Comparison of ENCODE assay signal across 28 cellular contexts in genomic region chr18:74256190-74256589, GRCh38. TPM values are rescaled to one million over a fixed set of nuclear protein-coding genes. Genes with fewer than 3 reads are reported as not detected.
DNase-seq lines count a peak whose midpoint lies in the region; ATAC-seq, FAIRE-seq and TF ChIP-seq lines count a peak whose summit lies in the region.
"Had no signal": no experiment of that assay in that cellular context is flagged by ENCODE, and none has a peak within 500 bp of the region (broad histone marks: within the 10 kb centered on the region; RNA-seq: fewer than 3 reads in every experiment).

No MANE protein-coding gene starts in this region.

- ATAC-seq in left cardiac atrium (peak; percentile 74 to 82), left lobe of liver (no peak)
- no peak for ATAC-seq in stimulated activated naive CD8-positive, alpha-beta T cell treated with anti-CD3 and anti-CD28 coated beads, Interleukin-15, Interleukin-2, amounts not matched to agents 100 U/mL and 50 U/mL, for 24 hours
- ATAC-seq: A549; activated CD4-positive, CD25-positive, alpha-beta regulatory T cell treated with anti-CD3 and anti-CD28 coated beads, Interleukin-2, amount 50 U/mL, for 24 hours; activated T-cell treated with anti-CD3 and anti-CD28 coated beads, Interleukin-2, amount 50 U/mL, for 4 hours had no signal

- H4K8ac ChIP-seq in neuronal stem cell (ENCODE audit: low read depth, low read length): no peak overlapping the region

- H3K4me1 ChIP-seq in neuronal stem cell (ENCODE audit: control insufficient read depth in 2 of 2, insufficient read depth in 1 of 2, low read depth in 1 of 2, low read length in 2 of 2): peaks cover 3 to 9% of the 10 kb centered on the region in 2 donors

- no peak overlapping the region for H3K9ac ChIP-seq in neuronal stem cell (ENCODE audit: low read depth, low read length, poor library complexity)

- peaks cover under 1 to 2% of the 10 kb centered on the region in 2 donors for H3K36me3 ChIP-seq in neuronal stem cell (replicated peaks in 1 of 2; ENCODE audit: control insufficient read depth in 2 of 2, insufficient read depth in 2 of 2, low read length in 2 of 2)

- no peak overlapping the region for H2BK12ac ChIP-seq in neuronal stem cell (ENCODE audit: low read length)

- no peaks in the 10 kb centered on the region for H3K27me3 ChIP-seq in neuronal stem cell (ENCODE audit: control insufficient read depth in 3 of 3, insufficient read depth in 3 of 3, low read depth in 1 of 3, low read length in 3 of 3)
- H3K27me3 ChIP-seq: BLaER1 treated with 17β-estradiol and CSF1 and Interleukin-3, amounts not matched to agents 10 nM and 100 nM; dorsolateral prefrontal cortex had no signal

- H3K4me2 ChIP-seq in neuronal stem cell (ENCODE audit: insufficient read depth, low read length, poor library complexity, severe bottlenecking): no peak overlapping the region

- no peak overlapping the region for H2AK5ac ChIP-seq in neuronal stem cell (ENCODE audit: low read depth, low read length)

- FAIRE-seq in D721Med (lab: Jason Lieb, UNC): no peak
- FAIRE-seq: A549, RCC 7860 had no signal

- H3K18ac ChIP-seq in neuronal stem cell (ENCODE audit: low read length): no peak overlapping the region

- H2BK5ac ChIP-seq in neuronal stem cell (ENCODE audit: low read length): no peak overlapping the region

- DNase-seq in D721Med (ENCODE audit: insufficient read length, low spot score) (peak; percentile 96), left cardiac atrium (peak; percentile 45), neuronal stem cell (ENCODE audit: low spot score) (peak; percentile 17), NCI-H510A treated with DMSO at 0.1 percent for 48 hours (lab: John Stamatoyannopoulos, UW) (no peak), left lobe of liver (ENCODE audit: low spot score) (no peak)
- no peak for DNase-seq in stimulated activated naive CD8-positive, alpha-beta T cell treated with anti-CD3 and anti-CD28 coated beads, Interleukin-15, Interleukin-2, amounts not matched to agents 100 U/mL and 50 U/mL, for 24 hours
- DNase-seq in stimulated activated CD4-positive, alpha-beta T cell treated with anti-CD3 and anti-CD28 coated beads, Interleukin-15, amount 100 ng/mL, for 24 hours: no peak
- DNase-seq: activated CD8-positive, alpha-beta memory T cell treated with anti-CD3 and anti-CD28 coated beads for 24 hours; activated naive CD4-positive, alpha-beta T cell treated with Interleukin-2 at 50 U/mL for 16 hours; activated T-cell treated with anti-CD3 and anti-CD28 coated beads, Interleukin-2, amount 50 U/mL, for 4 hours; amygdala; EL; H7; immature natural killer cell; lower lobe of right lung; NCI-H1417; NCI-H2081 treated with DMSO at 0.1 percent for 48 hours; NCI-H446 treated with DMSO at 0.1 percent for 48 hours; occipital lobe had no signal

- WGBS in neuronal stem cell (ENCODE audit: extremely low coverage in 2 of 2, insufficient read length in 2 of 2, insufficient replicate concordance in 1 of 2), 2 donors: no CpG with 5 or more reads among the region's 5 CpGs

- H3K14ac ChIP-seq in neuronal stem cell (ENCODE audit: low read length): no peak overlapping the region

- H2BK120ac ChIP-seq in neuronal stem cell (ENCODE audit: low read depth, low read length): no peak overlapping the region

- H3K27ac ChIP-seq in VCaP: peak overlapping the region; percentile 74
- no peak overlapping the region for H3K27ac ChIP-seq in neuronal stem cell (replicated peaks; ENCODE audit: low read length)
- H3K27ac ChIP-seq: dorsolateral prefrontal cortex had no signal

- peak overlapping the region; percentile 38 for H2AFZ ChIP-seq in neuronal stem cell (ENCODE audit: low read length)

- intact Hi-C loops in left cardiac atrium (cut with DNase I): no loop called here

- no peak overlapping the region for H2BK15ac ChIP-seq in neuronal stem cell (ENCODE audit: low read length)

- no peak overlapping the region for H3K4me3 ChIP-seq in neuronal stem cell (ENCODE audit: low read length in 2 of 2)
- H3K4me3 ChIP-seq: A549; BLaER1 treated with 17β-estradiol and CSF1 and Interleukin-3, amounts not matched to agents 10 nM and 100 nM; dorsolateral prefrontal cortex; lower lobe of right lung had no signal

- no peak overlapping the region for H3K4ac ChIP-seq in neuronal stem cell (ENCODE audit: low read length)

- TF ChIP-seq CTCF in D721Med (IDR thresholded peaks at IDR 0.05; ENCODE audit: insufficient read depth, missing control alignments) (no peak), VCaP (conservative IDR thresholded peaks at IDR 0.05) (no peak)

- no peaks in the 10 kb centered on the region for H3K9me3 ChIP-seq in neuronal stem cell (replicated peaks in 1 of 2; ENCODE audit: control insufficient read depth in 2 of 2, insufficient read depth in 1 of 2, low read depth in 1 of 2, low read length in 2 of 2)
- H3K9me3 ChIP-seq: A549; BLaER1 treated with 17β-estradiol and CSF1 and Interleukin-3, amounts not matched to agents 10 nM and 100 nM; lower lobe of right lung had no signal

- H3K23ac ChIP-seq in neuronal stem cell (ENCODE audit: low read depth, low read length, poor library complexity): no peak overlapping the region

- H4K91ac ChIP-seq in neuronal stem cell (ENCODE audit: low read depth, low read length, poor library complexity): no peak overlapping the region

- H3K79me1 ChIP-seq in neuronal stem cell (ENCODE audit: low read depth, low read length): no peaks in the 10 kb centered on the region

RNA-seq across cellular contexts. Expression of gene CYB5A, which starts 35.6 kb away (rescaled TPM):
- total RNA-seq in left cardiac atrium: 100 to 1,000 TPM in 1 of 2 donors, 10 to 100 TPM in 1; 66.7 to 122 TPM
- 27.2 TPM for polyA plus RNA-seq in neuronal stem cell (2013, experiment 1 of 2)
- 26.7 TPM for polyA plus RNA-seq in neuronal stem cell (2013, experiment 2 of 2)
- 984 TPM for total RNA-seq in left lobe of liver

RNA-seq across cellular contexts. Expression of gene C18orf63, which starts 59.4 kb away (rescaled TPM):
- not detected for total RNA-seq in left cardiac atrium
- not detected for polyA plus RNA-seq in neuronal stem cell (2013, experiment 1 of 2)
- polyA plus RNA-seq in neuronal stem cell (2013, experiment 2 of 2): not detected
- total RNA-seq in left lobe of liver: not detected
- total RNA-seq: activated T-cell treated with anti-CD3 and anti-CD28 coated beads, Interleukin-2, amount 50 U/mL, for 4 hours; H7; MCF 10A; occipital lobe; ureter had no signal
- polyA plus RNA-seq: A549, IgD-negative memory B cell, immature natural killer cell had no signal

Comparison
In these comparisons a context has a peak if more than half of its experiments do, and no peak if none do; other contexts are left out.
1. DNase-seq: peak in D721Med (single experiment), left cardiac atrium (single experiment) and neuronal stem cell (single experiment); none in NCI-H510A treated with DMSO at 0.1 percent for 48 hours (single experiment), stimulated activated naive CD8-positive, alpha-beta T cell treated with anti-CD3 and anti-CD28 coated beads, Interleukin-15, Interleukin-2, amounts not matched to agents 100 U/mL and 50 U/mL, for 24 hours (single experiment), stimulated activated CD4-positive, alpha-beta T cell treated with anti-CD3 and anti-CD28 coated beads, Interleukin-15, amount 100 ng/mL, for 24 hours (single experiment) and left lobe of liver (single experiment).
2. ATAC-seq: peak in left cardiac atrium (2 of 2); none in stimulated activated naive CD8-positive, alpha-beta T cell treated with anti-CD3 and anti-CD28 coated beads, Interleukin-15, Interleukin-2, amounts not matched to agents 100 U/mL and 50 U/mL, for 24 hours (single experiment) and left lobe of liver (single experiment).